Comparison of ENCODE assay signal across 13 cellular contexts in the genomic region with DNA sequence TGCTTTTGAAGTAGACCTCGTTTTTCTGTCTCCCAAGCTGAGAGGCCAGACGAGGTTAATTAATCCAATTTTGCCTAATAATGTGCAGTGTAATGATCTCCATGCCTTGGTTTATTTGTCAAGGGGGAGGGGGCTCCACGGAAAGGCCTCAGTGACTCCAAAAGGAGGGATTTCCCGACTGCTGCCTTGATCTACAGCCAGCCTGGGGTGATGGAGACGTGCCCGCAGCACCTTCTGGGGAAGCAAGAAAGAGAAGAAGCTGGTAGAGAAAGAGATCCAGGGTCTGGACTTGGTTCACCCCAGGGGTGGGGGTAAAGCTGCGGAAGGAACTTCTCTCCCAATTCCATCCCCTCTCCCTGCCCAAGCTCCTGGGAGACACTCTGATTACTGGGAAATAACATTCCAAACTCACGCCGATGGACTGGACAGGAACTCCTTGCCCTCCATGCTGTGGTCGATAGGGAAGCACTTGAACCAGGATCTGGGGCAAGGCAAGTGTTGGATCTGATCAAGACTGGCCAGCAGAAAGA. TPM values are rescaled to one million over a fixed set of nuclear protein-coding genes. Genes with fewer than 3 reads are reported as not detected.
DNase-seq lines count a peak whose midpoint lies in the region; ATAC-seq lines count a peak whose summit lies in the region.
"Had no signal": no experiment of that assay in that cellular context is flagged by ENCODE, and none has a peak within 500 bp of the region (broad histone marks: within the 10 kb centered on the region; RNA-seq: fewer than 3 reads in every experiment).

No MANE protein-coding gene starts in this region.

- DNase-seq in substantia nigra (lab: John Stamatoyannopoulos, UW): peak in 16 of 49 donors; percentile 5 to 57 (median 26)
- DNase-seq in cardiac septum (ENCODE audit: low spot score): no peak
- DNase-seq in NCI-H1048 (lab: John Stamatoyannopoulos, UW): no peak
- DNase-seq: ACHN; Caco-2; CD4-positive, alpha-beta T cell; GM23248; HCEC 1CT; IMR-90 had no signal

- intact Hi-C loops in cardiac septum (cut with DNase I): no loop called here

- H3K27me3 ChIP-seq in layer of hippocampus (ENCODE audit: control insufficient read depth, insufficient read depth, low read length): no peaks in the 10 kb centered on the region

- peak overlapping the region; percentile 53 for H3K27ac ChIP-seq in angular gyrus (ENCODE audit: low read depth, low read length)
- H3K27ac ChIP-seq in layer of hippocampus (ENCODE audit: low read depth, low read length): peak overlapping the region; percentile 49
- H3K27ac ChIP-seq in substantia nigra (ENCODE audit: low read depth, low read length, poor library complexity, severe bottlenecking): peak overlapping the region; percentile 88
- H3K27ac ChIP-seq: C4-2B, GM23248 had no signal

- ATAC-seq in HG03159 (IDR thresholded peaks at IDR 0.05; ENCODE audit: unreplicated experiment): no peak

RNA-seq across cellular contexts. Expression of a gene that starts 44.1 kb away (rescaled TPM):
- 0.16 TPM for total RNA-seq in cardiac septum
- total RNA-seq: CD4-positive, alpha-beta T cell; GM23248 had no signal
